7 cellular contexts compared by ENCODE assay signal in genomic region chr2:22900674-22901073, GRCh38.
"Had no signal": no experiment of that assay in that cellular context is flagged by ENCODE, and none has a peak within 500 bp of the region (broad histone marks: within the 10 kb centered on the region; RNA-seq: fewer than 3 reads in every experiment).

No MANE protein-coding gene starts in this region.

- H3K4me3 ChIP-seq: GM12878 had no signal

- DNase-seq: GDM1, GF-D8 had no signal

- FAIRE-seq: GM12878, GM12891, GM12892, GM18507, GM19239 had no signal

- ATAC-seq: GM12878 had no signal
